ENCODE assay signal across 16 cellular contexts in the genomic region with DNA sequence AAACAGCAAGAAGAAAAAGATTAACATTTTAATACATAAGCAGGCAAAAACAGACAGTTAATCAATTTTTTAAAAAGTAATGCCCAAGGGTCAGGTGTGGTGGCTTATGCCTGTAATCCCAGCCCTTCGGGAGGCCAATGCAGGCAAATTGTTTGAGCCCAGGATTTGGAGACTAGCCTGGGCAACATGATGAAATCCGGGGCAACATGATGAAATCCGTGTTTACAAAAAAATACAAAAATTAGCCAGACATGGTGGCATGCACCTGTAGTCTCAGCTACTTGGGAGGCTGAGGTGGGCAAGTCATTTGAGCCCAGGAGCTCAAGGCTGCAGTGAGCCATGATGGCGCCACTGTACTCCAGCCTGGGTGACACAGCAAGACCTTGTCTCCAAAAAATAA.
DNase-seq lines count a peak whose midpoint lies in the region; ATAC-seq, FAIRE-seq and TF ChIP-seq lines count a peak whose summit lies in the region.
"Had no signal": no experiment of that assay in that cellular context is flagged by ENCODE, and none has a peak within 500 bp of the region (broad histone marks: within the 10 kb centered on the region; RNA-seq: fewer than 3 reads in every experiment).

No MANE protein-coding gene starts in this region.

- no peak overlapping the region for H3K4ac ChIP-seq in mesenchymal stem cell (ENCODE audit: low read depth in 1 of 2, low read length in 2 of 2)

- H2BK5ac ChIP-seq in mesenchymal stem cell (ENCODE audit: low read depth, low read length, poor library complexity, severe bottlenecking) = peak overlapping the region; percentile 57

- no peak overlapping the region for H4K91ac ChIP-seq in mesenchymal stem cell (ENCODE audit: low read length)

- H3K18ac ChIP-seq in mesenchymal stem cell (ENCODE audit: low read depth in 1 of 2, low read length in 2 of 2) = no peak overlapping the region

- no peak overlapping the region for H3K4me2 ChIP-seq in mesenchymal stem cell (ENCODE audit: low read length, poor library complexity, severe bottlenecking)
- H3K4me2 ChIP-seq: A549 had no signal

- CTCF ChIA-PET in MCF 10A (lab: Yijun Ruan, JAX) (interaction anchor here (0.7 kb wide), 1 partner anchor 38 kb away, joined by 4 read pairs; no protein-coding TSS in a partner anchor), WTC11 (lab: Charles Lee) (interaction anchor here (1.1 kb wide), 1 partner anchor 115 kb away, joined by 3 read pairs; no protein-coding TSS in a partner anchor)

- H3K27ac ChIP-seq in breast epithelium = no peak overlapping the region
- H3K27ac ChIP-seq in mesenchymal stem cell (ENCODE audit: low read length, poor library complexity, severe bottlenecking) = no peak overlapping the region
- H3K27ac ChIP-seq: 22Rv1, C4-2B had no signal

- intact Hi-C loops in MCF 10A (cut with micrococcal nuclease) = no loop called here
- intact Hi-C loops in breast epithelium (cut with DNase I; ENCODE audit: low total_unique reads) = no loop called here

- no peaks in the 10 kb centered on the region for H3K4me1 ChIP-seq in breast epithelium
- peaks cover 3% of the 10 kb centered on the region for H3K4me1 ChIP-seq in mesenchymal stem cell (ENCODE audit: control insufficient read depth, insufficient read depth, low read depth, low read length)

- DNase-seq in MCF 10A (ENCODE audit: unreplicated experiment) = no peak
- DNase-seq in breast epithelium (ENCODE audit: low spot score in 2 of 2) = no peak
- no peak for DNase-seq in WTC11 (ENCODE audit: low spot score)
- peak; percentile 77 for DNase-seq in left lobe of liver (ENCODE audit: low spot score)
- no peak for DNase-seq in mesenchymal stem cell
- no peak for DNase-seq in H54 (ENCODE audit: insufficient read length, low spot score)
- no peak for DNase-seq in GOT3 (lab: John Stamatoyannopoulos, UW)
- DNase-seq: AML-193; Caco-2; CD4-positive, alpha-beta T cell had no signal

- no peak for TF ChIP-seq POLR2A in breast epithelium (IDR thresholded peaks at IDR 0.05)
- no peak for TF ChIP-seq POLR2A in H54 (IDR thresholded peaks at IDR 0.05; ENCODE audit: low read depth, low read length)

- H3K9me3 Mint-ChIP-seq in MCF 10A (ENCODE audit: unreplicated experiment) = no peaks in the 10 kb centered on the region
- H3K9me3 Mint-ChIP-seq in WTC11 = no peaks in the 10 kb centered on the region; the same call in 1 of the 2 replicates
- H3K9me3 Mint-ChIP-seq: CD4-positive, alpha-beta T cell had no signal

- no peak overlapping the region for H2BK120ac ChIP-seq in mesenchymal stem cell (ENCODE audit: low read depth, low read length)

- H3K4me1 Mint-ChIP-seq in MCF 10A (ENCODE audit: insufficient read depth, unreplicated experiment) (peaks cover 35% of the 10 kb centered on the region), WTC11 (peaks cover 25% of the 10 kb centered on the region)

- H2AFZ ChIP-seq in mesenchymal stem cell (ENCODE audit: low read depth, low read length) = no peak overlapping the region

- TF ChIP-seq CTCF in MCF 10A (IDR thresholded peaks at IDR 0.05; ENCODE audit: unreplicated experiment) = no peak
- no peak for TF ChIP-seq CTCF in breast epithelium (IDR thresholded peaks at IDR 0.05)
- TF ChIP-seq CTCF in WTC11 (IDR thresholded peaks at IDR 0.05) = no peak

- no peaks in the 10 kb centered on the region for H3K79me1 ChIP-seq in mesenchymal stem cell (replicated peaks; ENCODE audit: low read length, poor library complexity, severe bottlenecking)

- WGBS in mesenchymal stem cell = 97% methylated on average over 3 of the region's 4 CpGs

- H3K27me3 Mint-ChIP-seq in MCF 10A (ENCODE audit: insufficient read depth, unreplicated experiment) (no peaks in the 10 kb centered on the region), WTC11 (ENCODE audit: low read depth) (no peaks in the 10 kb centered on the region)
- H3K27me3 Mint-ChIP-seq: CD4-positive, alpha-beta T cell had no signal

- no peak overlapping the region for H4K8ac ChIP-seq in mesenchymal stem cell (ENCODE audit: low read length)

- no peak overlapping the region for H2AK5ac ChIP-seq in mesenchymal stem cell (ENCODE audit: low read length, severe bottlenecking)

- H3K9ac ChIP-seq in mesenchymal stem cell (ENCODE audit: low read length) = no peak overlapping the region

- no peak for FAIRE-seq in H54 (lab: Jason Lieb, UNC)
- FAIRE-seq: A549, D721Med, GM12891 had no signal

- H3K27ac Mint-ChIP-seq in MCF 10A (ENCODE audit: low read depth, unreplicated experiment) (peak overlapping the region; percentile 36), WTC11 (no peak overlapping the region)
- H3K27ac Mint-ChIP-seq: CD4-positive, alpha-beta T cell had no signal

- no peak overlapping the region for H3K23ac ChIP-seq in mesenchymal stem cell (ENCODE audit: low read length in 2 of 2)

- H3K27me3 ChIP-seq in breast epithelium = no peaks in the 10 kb centered on the region
- H3K27me3 ChIP-seq in mesenchymal stem cell (ENCODE audit: control insufficient read depth in 1 of 2, insufficient read depth in 1 of 2, low read length in 2 of 2) = no peaks in the 10 kb centered on the region

- POLR2A ChIA-PET in MCF 10A (lab: Yijun Ruan, JAX) (interaction anchor here (1.8 kb wide), 1 partner anchor 23 kb away, joined by 8 read pairs; no protein-coding TSS in a partner anchor), WTC11 (lab: Charles Lee) (no interaction called here)

- peaks cover 5% of the 10 kb centered on the region for H3K36me3 Mint-ChIP-seq in MCF 10A (ENCODE audit: insufficient read depth, unreplicated experiment)
- H3K36me3 Mint-ChIP-seq in WTC11 = peaks cover 2% of the 10 kb centered on the region

- ATAC-seq in WTC11 (no peak), left lobe of liver (peak; percentile 77), GM19395 (IDR thresholded peaks at IDR 0.05; ENCODE audit: unreplicated experiment) (no peak)
- ATAC-seq: A549 had no signal

- BruUV-seq in MCF 10A (replicated peaks; lab: Mats Ljungman, UMichigan) = no TSS peak

- H3K36me3 ChIP-seq in breast epithelium = no peaks in the 10 kb centered on the region
- H3K36me3 ChIP-seq in mesenchymal stem cell (ENCODE audit: control insufficient read depth in 1 of 2, insufficient read depth in 2 of 2, low read depth in 1 of 2, low read length in 2 of 2) = peaks cover 3 to 20% of the 10 kb centered on the region in 2 experiments

- H2BK12ac ChIP-seq in mesenchymal stem cell (ENCODE audit: low read length in 2 of 2) = no peak overlapping the region

- H3K4me3 Mint-ChIP-seq in MCF 10A (ENCODE audit: unreplicated experiment) = no peak overlapping the region
- H3K4me3 Mint-ChIP-seq in WTC11 = no peak overlapping the region
- H3K4me3 Mint-ChIP-seq: CD4-positive, alpha-beta T cell had no signal

- H2BK15ac ChIP-seq in mesenchymal stem cell (ENCODE audit: low read depth, poor library complexity, severe bottlenecking) = no peak overlapping the region

- H3K14ac ChIP-seq in mesenchymal stem cell (ENCODE audit: low read length in 2 of 2) = no peak overlapping the region

- no peaks in the 10 kb centered on the region for H3K9me3 ChIP-seq in breast epithelium
- H3K9me3 ChIP-seq in mesenchymal stem cell (ENCODE audit: control insufficient read depth, low read length) = no peaks in the 10 kb centered on the region
- H3K9me3 ChIP-seq: A549, Caco-2 had no signal

- H3K4me3 ChIP-seq in breast epithelium (no peak overlapping the region), mesenchymal stem cell (ENCODE audit: insufficient read depth in 1 of 2, low read depth in 1 of 2, low read length in 2 of 2) (no peak overlapping the region)
- H3K4me3 ChIP-seq: A549 had no signal

TF ChIP-seq in WTC11, 78 proteins besides CTCF, POLR2A, EP300 and RAD21:
- TF ChIP-seq ETV6 (CRISPR knock-in tag; IDR thresholded peaks at IDR 0.05) (no peak), GABPB1 (CRISPR knock-in tag; IDR thresholded peaks at IDR 0.05) (peak; percentile 88)
